In genomic region chr1:170927955-170928850, GRCh38 we compare ENCODE assay signal across 2 cellular contexts.
TF ChIP-seq lines count a peak whose summit lies in the region.

No MANE protein-coding gene starts in this region.

TF ChIP-seq in HCT116, 20 proteins besides CTCF, POLR2A, EP300 and RAD21 (continued from another document):
- TF ChIP-seq SIN3A (IDR thresholded peaks at IDR 0.05; ENCODE audit: low read depth): no peak
- TF ChIP-seq ZBTB33 (IDR thresholded peaks at IDR 0.05; ENCODE audit: extremely low read depth, insufficient replicate concordance, low read length): no peak
- no peak for TF ChIP-seq SP1 (IDR thresholded peaks at IDR 0.05; ENCODE audit: low read depth)
- TF ChIP-seq ZFX (IDR thresholded peaks at IDR 0.05): no peak
- TF ChIP-seq POLR2AphosphoS5 (IDR thresholded peaks at IDR 0.05; ENCODE audit: low read depth, low read length): no peak
- TF ChIP-seq EZH2 (IDR thresholded peaks at IDR 0.05): no peak
- TF ChIP-seq ZNF274 (IDR thresholded peaks at IDR 0.05; ENCODE audit: low read depth, low read length): no peak
- no peak for TF ChIP-seq REST (IDR thresholded peaks at IDR 0.05; ENCODE audit: low read depth)
- no peak for TF ChIP-seq YY1 (IDR thresholded peaks at IDR 0.05; ENCODE audit: extremely low read depth, insufficient replicate concordance, low read depth, low read length)
- TF ChIP-seq CEBPB (IDR thresholded peaks at IDR 0.05; ENCODE audit: low read depth): no peak

TF ChIP-seq in GM12878, 131 proteins besides CTCF, POLR2A, EP300 and RAD21:
- TF ChIP-seq YY1 (IDR thresholded peaks at IDR 0.05; ENCODE audit: low read depth, low read length) (no peak), E2F8 (IDR thresholded peaks at IDR 0.05; ENCODE audit: low read depth, partially characterized antibody) (no peak), CEBPZ (IDR thresholded peaks at IDR 0.05; ENCODE audit: low read depth, low read length) (no peak), CBX3 (IDR thresholded peaks at IDR 0.05; ENCODE audit: borderline replicate concordance, low read depth) (no peak), MTA2 (IDR thresholded peaks at IDR 0.05; ENCODE audit: low read depth) (no peak), ZBTB33 (IDR thresholded peaks at IDR 0.05) (no peak), SKIL (IDR thresholded peaks at IDR 0.05; ENCODE audit: low read depth, poor library complexity, severe bottlenecking) (no peak), CHD2 (IDR thresholded peaks at IDR 0.05; ENCODE audit: borderline replicate concordance, low read depth, low read length) (no peak), KAT2A (conservative IDR thresholded peaks at IDR 0.05; ENCODE audit: control insufficient read depth, low read depth, low read length) (no peak), SIN3A (IDR thresholded peaks at IDR 0.05; ENCODE audit: low read depth, low read length) (no peak), ZBED1 (IDR thresholded peaks at IDR 0.05; ENCODE audit: borderline replicate concordance) (no peak), LARP7 (IDR thresholded peaks at IDR 0.05) (no peak), MEF2A (IDR thresholded peaks at IDR 0.05; ENCODE audit: insufficient read depth, low read depth, low read length) (no peak), SMC3 (IDR thresholded peaks at IDR 0.05; ENCODE audit: borderline replicate concordance, low read length) (no peak), BCLAF1 (IDR thresholded peaks at IDR 0.05) (no peak), POLR2AphosphoS5 (IDR thresholded peaks at IDR 0.05; ENCODE audit: low read length) (no peak), SMAD1 (IDR thresholded peaks at IDR 0.05; ENCODE audit: low read depth, partially characterized antibody) (no peak)
